Comparison of ENCODE assay signal across 7 cellular contexts in genomic region chr14:61415934-61416333, GRCh38.
DNase-seq lines count a peak whose midpoint lies in the region; ATAC-seq and TF ChIP-seq lines count a peak whose summit lies in the region.
"Not testable (repeated sequence)": the region's sequence is repeated elsewhere in the genome, so short reads cannot be mapped to it uniquely, and the experiment has no call there.

No MANE protein-coding gene starts in this region.

- not testable (repeated sequence) for H3K27ac ChIP-seq in CD8-positive, alpha-beta T cell (ENCODE audit: low read depth, low read length); esophagus muscularis mucosa (replicated peaks in 1 of 4)

- not testable (repeated sequence) for H3K9me3 ChIP-seq in CD8-positive, alpha-beta T cell (ENCODE audit: low read length); T-helper 17 cell (ENCODE audit: control insufficient read depth, low read length, poor library complexity, severe bottlenecking); esophagus muscularis mucosa

- peak overlapping the region; percentile 96 for H3K27ac Mint-ChIP-seq in CD8-positive, alpha-beta T cell
- H3K27ac Mint-ChIP-seq in T-helper 17 cell, natural killer cell: not testable (repeated sequence)
- H3K27ac Mint-ChIP-seq in activated CD4-positive, alpha-beta memory T cell treated with anti-CD3 and anti-CD28 coated beads for 36 hours = peak overlapping the region; percentile 64
- H3K27ac Mint-ChIP-seq in activated T-cell treated with anti-CD3 and anti-CD28 coated beads, Interleukin-2, amount 50 U/mL, for 72 hours = peak overlapping the region; percentile 64
- H3K27ac Mint-ChIP-seq in activated naive CD8-positive, alpha-beta T cell treated with anti-CD3 and anti-CD28 coated beads for 36 hours = peak overlapping the region; percentile 88

- ATAC-seq in CD8-positive, alpha-beta T cell = peak; percentile 6
- ATAC-seq in T-helper 17 cell; activated T-cell treated with anti-CD3 and anti-CD28 coated beads, Interleukin-2, amount 50 U/mL, for 72 hours (replicated peaks in 1 of 2): not testable (repeated sequence)
- peak in 2 of 3 donors; percentile 32 to 38 for ATAC-seq in natural killer cell

- not testable (repeated sequence) for TF ChIP-seq EP300 in esophagus muscularis mucosa (IDR thresholded peaks at IDR 0.05)

- CTCF ChIA-PET in CD8-positive, alpha-beta T cell (lab: Charles Lee) = interaction anchor here (1.2 kb wide), 1 partner anchor 16 kb away, joined by 4 read pairs; no protein-coding TSS in a partner anchor
- CTCF ChIA-PET in activated CD4-positive, alpha-beta memory T cell treated with anti-CD3 and anti-CD28 coated beads for 36 hours (lab: Charles Lee) = interaction anchor here (1.2 kb wide), 1 partner anchor 119 kb away, joined by 3 read pairs; no protein-coding TSS in a partner anchor

- H3K4me3 Mint-ChIP-seq in CD8-positive, alpha-beta T cell = peak overlapping the region; percentile 9
- H3K4me3 Mint-ChIP-seq in T-helper 17 cell = peak overlapping the region; percentile 75
- H3K4me3 Mint-ChIP-seq in activated CD4-positive, alpha-beta memory T cell treated with anti-CD3 and anti-CD28 coated beads for 36 hours = not testable (repeated sequence)
- H3K4me3 Mint-ChIP-seq in activated T-cell treated with anti-CD3 and anti-CD28 coated beads, Interleukin-2, amount 50 U/mL, for 72 hours = peak overlapping the region; percentile 41 to 60
- H3K4me3 Mint-ChIP-seq in activated naive CD8-positive, alpha-beta T cell treated with anti-CD3 and anti-CD28 coated beads for 36 hours = peak overlapping the region; percentile 8
- peak overlapping the region; percentile 77 for H3K4me3 Mint-ChIP-seq in natural killer cell

- H3K4me1 ChIP-seq in CD8-positive, alpha-beta T cell (ENCODE audit: insufficient read depth, low read length) = peaks cover 97% of the 10 kb centered on the region
- peaks cover 0 to 29% (median 11%) of the 10 kb centered on the region in 4 donors for H3K4me1 ChIP-seq in esophagus muscularis mucosa

- peak in 1 of 7 experiments; percentile 32 for DNase-seq in CD8-positive, alpha-beta T cell
- not testable (repeated sequence) for DNase-seq in T-helper 17 cell; activated T-cell treated with anti-CD3 and anti-CD28 coated beads, Interleukin-2, amount 50 U/mL, for 72 hours; activated naive CD8-positive, alpha-beta T cell treated with anti-CD3 and anti-CD28 coated beads for 36 hours; natural killer cell
- DNase-seq in activated CD4-positive, alpha-beta memory T cell treated with anti-CD3 and anti-CD28 coated beads for 36 hours = peak; percentile 36
- peak; percentile 45 for DNase-seq in esophagus muscularis mucosa (ENCODE audit: extremely low spot score)

- H3K36me3 Mint-ChIP-seq in CD8-positive, alpha-beta T cell = peaks cover 18% of the 10 kb centered on the region
- H3K36me3 Mint-ChIP-seq in T-helper 17 cell (ENCODE audit: low read depth); activated CD4-positive, alpha-beta memory T cell treated with anti-CD3 and anti-CD28 coated beads for 36 hours; activated T-cell treated with anti-CD3 and anti-CD28 coated beads, Interleukin-2, amount 50 U/mL, for 72 hours (ENCODE audit: insufficient read depth in 2 of 2); natural killer cell: not testable (repeated sequence)
- peaks cover 47% of the 10 kb centered on the region for H3K36me3 Mint-ChIP-seq in activated naive CD8-positive, alpha-beta T cell treated with anti-CD3 and anti-CD28 coated beads for 36 hours

- not testable (repeated sequence) for H3K27me3 ChIP-seq in CD8-positive, alpha-beta T cell (ENCODE audit: insufficient read depth, low read length); esophagus muscularis mucosa

- not testable (repeated sequence) for H3K4me3 ChIP-seq in CD8-positive, alpha-beta T cell (ENCODE audit: low read depth, low read length); esophagus muscularis mucosa

- TF ChIP-seq CTCF in CD8-positive, alpha-beta T cell (IDR thresholded peaks at IDR 0.05); esophagus muscularis mucosa (IDR thresholded peaks at IDR 0.05); natural killer cell (IDR thresholded peaks at IDR 0.05): not testable (repeated sequence)

- H3K4me1 Mint-ChIP-seq in CD8-positive, alpha-beta T cell (ENCODE audit: low read depth) = peaks cover 49% of the 10 kb centered on the region
- peaks cover 64% of the 10 kb centered on the region for H3K4me1 Mint-ChIP-seq in T-helper 17 cell
- not testable (repeated sequence) for H3K4me1 Mint-ChIP-seq in activated CD4-positive, alpha-beta memory T cell treated with anti-CD3 and anti-CD28 coated beads for 36 hours (ENCODE audit: low read depth); activated T-cell treated with anti-CD3 and anti-CD28 coated beads, Interleukin-2, amount 50 U/mL, for 72 hours (ENCODE audit: low read depth); natural killer cell
- H3K4me1 Mint-ChIP-seq in activated naive CD8-positive, alpha-beta T cell treated with anti-CD3 and anti-CD28 coated beads for 36 hours = peaks cover 67% of the 10 kb centered on the region

- intact Hi-C loops in CD8-positive, alpha-beta T cell (cut with DNase I, micrococcal nuclease) = loop anchor here in 1 of 2 experiments (2.0 to 5.0 kb wide), 3 partner anchors 15 to 36 kb away; no protein-coding TSS in a partner anchor
- intact Hi-C loops in activated CD4-positive, alpha-beta memory T cell treated with anti-CD3 and anti-CD28 coated beads for 36 hours (cut with micrococcal nuclease); esophagus muscularis mucosa (cut with DNase I): not testable (repeated sequence)
- intact Hi-C loops in natural killer cell (cut with micrococcal nuclease) = loop anchor here (1.0 kb wide), 1 partner anchor 9 kb away; no protein-coding TSS in a partner anchor

- POLR2A ChIA-PET in CD8-positive, alpha-beta T cell (lab: Charles Lee) = interaction anchor here (1.5 to 2.2 kb wide), 2 partner anchors 13 to 19 kb away, joined by 5 to 7 read pairs; no protein-coding TSS in a partner anchor
- POLR2A ChIA-PET in activated CD4-positive, alpha-beta memory T cell treated with anti-CD3 and anti-CD28 coated beads for 36 hours (lab: Charles Lee) = interaction anchor here (0.7 kb wide), 1 partner anchor 93 kb away, joined by 4 read pairs; no protein-coding TSS in a partner anchor

- H3K9me3 Mint-ChIP-seq in CD8-positive, alpha-beta T cell; activated CD4-positive, alpha-beta memory T cell treated with anti-CD3 and anti-CD28 coated beads for 36 hours; activated T-cell treated with anti-CD3 and anti-CD28 coated beads, Interleukin-2, amount 50 U/mL, for 72 hours; activated naive CD8-positive, alpha-beta T cell treated with anti-CD3 and anti-CD28 coated beads for 36 hours; natural killer cell: not testable (repeated sequence)

- not testable (repeated sequence) for H3K36me3 ChIP-seq in CD8-positive, alpha-beta T cell (ENCODE audit: insufficient read depth, low read length); esophagus muscularis mucosa

- H3K27me3 Mint-ChIP-seq in CD8-positive, alpha-beta T cell (ENCODE audit: low read depth); T-helper 17 cell; activated CD4-positive, alpha-beta memory T cell treated with anti-CD3 and anti-CD28 coated beads for 36 hours; activated T-cell treated with anti-CD3 and anti-CD28 coated beads, Interleukin-2, amount 50 U/mL, for 72 hours (ENCODE audit: low read depth); activated naive CD8-positive, alpha-beta T cell treated with anti-CD3 and anti-CD28 coated beads for 36 hours; natural killer cell (ENCODE audit: low read depth in 2 of 2): not testable (repeated sequence)

- 89% methylated on average over 4 of the region's 4 CpGs for WGBS in esophagus muscularis mucosa

- TF ChIP-seq POLR2A in esophagus muscularis mucosa (IDR thresholded peaks at IDR 0.05; ENCODE audit: low read depth) = not testable (repeated sequence)
